In genomic region chr19:40543029-40543597, GRCh38 we compare ENCODE assay signal across 18 cellular contexts.
"Had no signal": no experiment of that assay in that cellular context is flagged by ENCODE, and none has a peak within 500 bp of the region (broad histone marks: within the 10 kb centered on the region; RNA-seq: fewer than 3 reads in every experiment).

No MANE protein-coding gene starts in this region.

- H3K9me3 Mint-ChIP-seq: stimulated activated effector memory CD8-positive, alpha-beta T cell treated with anti-CD3 and anti-CD28 coated beads, Interleukin-12 subunit alpha, Interleukin-12 subunit beta, amount 100 ng/mL, for 72 hours; type B pancreatic cell had no signal

- H3K9me3 ChIP-seq: esophagus squamous epithelium, lower lobe of right lung, psoas muscle, tibial artery had no signal

- H3K4me3 ChIP-seq: esophagus squamous epithelium, lower lobe of right lung, psoas muscle, sigmoid colon, stomach, tibial artery had no signal

- H3K27ac ChIP-seq: esophagus squamous epithelium, lower lobe of right lung, psoas muscle, stomach had no signal

- DNase-seq: effector CD8-positive, alpha-beta T cell; endodermal cell; esophagus squamous epithelium; foreskin melanocyte; left ventricle myocardium superior; naive thymus-derived CD8-positive, alpha-beta T cell; nephron progenitor cell; psoas muscle; stimulated activated CD4-positive, alpha-beta T cell treated with anti-CD3 and anti-CD28 coated beads, Interleukin-2, amount 100 ng/mL, for 24 hours; stimulated activated CD4-positive, alpha-beta T cell treated with anti-CD3 and anti-CD28 coated beads, Interleukin-4, amount 100 ng/mL, for 24 hours; stimulated activated naive CD4-positive, alpha-beta T cell treated with Interleukin-2 at 50 U/mL for 16 hours; stomach had no signal

- ATAC-seq: naive thymus-derived CD8-positive, alpha-beta T cell; stimulated activated effector memory CD8-positive, alpha-beta T cell treated with anti-CD3 and anti-CD28 coated beads, Interleukin-12 subunit alpha, Interleukin-12 subunit beta, amount 100 ng/mL, for 72 hours had no signal

- H3K36me3 ChIP-seq: esophagus squamous epithelium, lower lobe of right lung, sigmoid colon, stomach, tibial artery had no signal

- H3K27me3 ChIP-seq: sigmoid colon, tibial artery had no signal

- H3K27ac Mint-ChIP-seq: dendritic cell treated with granulocyte-macrophage colony-stimulating factor and Interleukin-4, amounts not matched to agents 40 ng/mL and 50 ng/mL, for 4 days; endodermal cell; nephron progenitor cell; type B pancreatic cell had no signal

- H3K36me3 Mint-ChIP-seq: stimulated activated effector memory CD8-positive, alpha-beta T cell treated with anti-CD3 and anti-CD28 coated beads, Interleukin-12 subunit alpha, Interleukin-12 subunit beta, amount 100 ng/mL, for 72 hours; type B pancreatic cell had no signal
